In the genomic region with DNA sequence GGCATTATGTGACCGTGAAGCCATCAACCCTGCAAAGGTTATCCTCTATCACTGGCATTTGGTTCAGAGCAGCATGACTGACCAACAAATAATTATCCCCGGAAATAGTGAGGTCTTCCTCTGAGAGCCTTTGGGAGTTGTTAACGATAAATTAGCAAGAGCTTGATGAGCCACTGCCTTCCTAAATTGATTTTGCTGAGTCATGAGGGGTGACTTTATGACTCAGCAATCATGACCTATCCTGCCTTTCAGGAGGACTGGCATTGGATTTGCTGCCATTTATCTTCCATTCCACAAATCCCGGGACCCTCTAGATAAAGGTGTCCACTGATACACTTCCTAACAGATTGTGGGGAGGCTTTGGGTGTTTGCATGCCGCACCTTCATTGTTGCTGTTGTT, we compare ENCODE assay signal across 22 cellular contexts.
"Had no signal": no experiment of that assay in that cellular context is flagged by ENCODE, and none has a peak within 500 bp of the region (broad histone marks: within the 10 kb centered on the region; RNA-seq: fewer than 3 reads in every experiment).

No MANE protein-coding gene starts in this region.

- H3K4me1 Mint-ChIP-seq: activated naive CD8-positive, alpha-beta T cell treated with anti-CD3 and anti-CD28 coated beads, Interleukin-2, amount 10 ng/mL, durations not matched to agents 7 days and 5 days; immature natural killer cell had no signal

- H3K27me3 ChIP-seq: left lung, neural progenitor cell, upper lobe of left lung had no signal

- H2AFZ ChIP-seq: neural progenitor cell had no signal

- H3K36me3 Mint-ChIP-seq: activated naive CD8-positive, alpha-beta T cell treated with anti-CD3 and anti-CD28 coated beads, Interleukin-2, amount 10 ng/mL, durations not matched to agents 7 days and 5 days; immature natural killer cell; naive thymus-derived CD8-positive, alpha-beta T cell; WTC11 had no signal

- H3K27ac ChIP-seq: coronary artery, left lung, neural progenitor cell, upper lobe of left lung had no signal

- H3K9me3 Mint-ChIP-seq: activated naive CD8-positive, alpha-beta T cell treated with anti-CD3 and anti-CD28 coated beads, Interleukin-2, amount 10 ng/mL, durations not matched to agents 7 days and 5 days; activated T-cell treated with anti-CD3 and anti-CD28 coated beads, Interleukin-2, amount 50 U/mL, for 24 hours; naive thymus-derived CD8-positive, alpha-beta T cell; neural progenitor cell; WTC11 had no signal

- H3K27ac Mint-ChIP-seq: activated naive CD8-positive, alpha-beta T cell treated with anti-CD3 and anti-CD28 coated beads, Interleukin-2, amount 10 ng/mL, durations not matched to agents 7 days and 5 days; activated T-cell treated with anti-CD3 and anti-CD28 coated beads, Interleukin-2, amount 50 U/mL, for 24 hours; immature natural killer cell; mesothelial cell of epicardium; naive thymus-derived CD8-positive, alpha-beta T cell; neural progenitor cell; progenitor cell of endocrine pancreas; WTC11 had no signal

- H3K27me3 Mint-ChIP-seq: activated T-cell treated with anti-CD3 and anti-CD28 coated beads, Interleukin-2, amount 50 U/mL, for 24 hours; progenitor cell of endocrine pancreas had no signal

- DNase-seq: activated CD4-positive, alpha-beta T cell treated with anti-CD3 and anti-CD28 coated beads, Interleukin-2, amount 50 U/mL, for 4 hours; activated CD8-positive, alpha-beta memory T cell treated with anti-CD3 and anti-CD28 coated beads for 24 hours; activated CD8-positive, alpha-beta memory T cell treated with anti-CD3 and anti-CD28 coated beads, Interleukin-2, amount 50 U/mL, for 4 hours; activated naive CD4-positive, alpha-beta T cell treated with Interleukin-2 at 50 U/mL for 16 hours; activated naive CD8-positive, alpha-beta T cell treated with anti-CD3 and anti-CD28 coated beads, Interleukin-2, amount 10 ng/mL, durations not matched to agents 7 days and 5 days; activated T-cell treated with anti-CD3 and anti-CD28 coated beads, Interleukin-2, amount 50 U/mL, for 24 hours; amniotic stem cell; cerebellar nuclear complex; immature natural killer cell; left lung; naive thymus-derived CD8-positive, alpha-beta T cell; stimulated activated CD4-positive, alpha-beta T cell treated with anti-CD3 and anti-CD28 coated beads, Interleukin-12 subunit alpha, Interleukin-12 subunit beta, amount 100 ng/mL, for 4 hours; stimulated activated CD4-positive, alpha-beta T cell treated with anti-CD3 and anti-CD28 coated beads, Interleukin-4, amount 100 ng/mL, for 4 hours; stimulated activated naive CD8-positive, alpha-beta T cell treated with anti-CD3 and anti-CD28 coated beads, Interleukin-15, Interleukin-2, amounts not matched to agents 100 U/mL and 50 U/mL, for 24 hours; T-helper 9 cell; upper lobe of left lung had no signal

- H3K4me3 Mint-ChIP-seq: activated naive CD8-positive, alpha-beta T cell treated with anti-CD3 and anti-CD28 coated beads, Interleukin-2, amount 10 ng/mL, durations not matched to agents 7 days and 5 days; activated T-cell treated with anti-CD3 and anti-CD28 coated beads, Interleukin-2, amount 50 U/mL, for 24 hours; immature natural killer cell; mesothelial cell of epicardium; naive thymus-derived CD8-positive, alpha-beta T cell; neural progenitor cell; WTC11 had no signal

- H3K4me1 ChIP-seq: left lung, neural progenitor cell, upper lobe of left lung had no signal

- ATAC-seq: left lung; naive thymus-derived CD8-positive, alpha-beta T cell; stimulated activated naive CD8-positive, alpha-beta T cell treated with anti-CD3 and anti-CD28 coated beads, Interleukin-15, Interleukin-2, amounts not matched to agents 100 U/mL and 50 U/mL, for 24 hours; WTC11 had no signal

- H3K4me3 ChIP-seq: coronary artery, left lung, lung, neural progenitor cell, upper lobe of left lung had no signal

- H3K9ac ChIP-seq: neural progenitor cell had no signal

- H3K4me2 ChIP-seq: neural progenitor cell had no signal

- H3K36me3 ChIP-seq: left lung, neural progenitor cell, upper lobe of left lung had no signal

- H3K9me3 ChIP-seq: left lung, upper lobe of left lung had no signal
